ENCODE assay signal across 12 cellular contexts in genomic region chr6:43705996-43706395, GRCh38. TPM values are rescaled to one million over a fixed set of nuclear protein-coding genes. Genes with fewer than 3 reads are reported as not detected.
A peak's percentile ranks its signal among the peaks of the same experiment; 100 is the strongest.
DNase-seq lines count a peak whose midpoint lies in the region; ATAC-seq and TF ChIP-seq lines count a peak whose summit lies in the region.
"Had no signal": no experiment of that assay in that cellular context is flagged by ENCODE, and none has a peak within 500 bp of the region (broad histone marks: within the 10 kb centered on the region; RNA-seq: fewer than 3 reads in every experiment).

No MANE protein-coding gene starts in this region.

- POLR2A ChIA-PET in PC-3 (lab: Charles Lee; ENCODE audit: unreplicated experiment) (no interaction called here), A673 (lab: Charles Lee; ENCODE audit: low non-redundant PET) (no interaction called here)

- H3K9me3 ChIP-seq in PC-3 (ENCODE audit: low read length) = no peaks in the 10 kb centered on the region
- no peaks in the 10 kb centered on the region for H3K9me3 ChIP-seq in A673 (ENCODE audit: low read depth, low read length, poor library complexity, severe bottlenecking)

- intact Hi-C loops in PC-3 (cut with micrococcal nuclease) = no loop called here
- intact Hi-C loops in A673 (cut with micrococcal nuclease; ENCODE audit: unreplicated experiment) = no loop called here

- no peak overlapping the region for H3K4me3 ChIP-seq in PC-3 (ENCODE audit: low read length)
- no peak overlapping the region for H3K4me3 ChIP-seq in A673 (ENCODE audit: low read depth, low read length, poor library complexity, severe bottlenecking)

- no peak overlapping the region for H3K27ac ChIP-seq in PC-3 (ENCODE audit: low read length)
- no peak overlapping the region for H3K27ac ChIP-seq in A673 (ENCODE audit: low read depth, low read length, poor library complexity, severe bottlenecking)

- ATAC-seq in PC-3 = no peak

- no peaks in the 10 kb centered on the region for H3K79me2 ChIP-seq in PC-3 (ENCODE audit: low read length)

- no peak overlapping the region for H3K9ac ChIP-seq in PC-3 (ENCODE audit: low read length)

- H3K4me1 ChIP-seq in PC-3 (ENCODE audit: insufficient read depth, low read length) (peaks cover 37% of the 10 kb centered on the region), A673 (ENCODE audit: insufficient read depth, low read length, poor library complexity, severe bottlenecking) (peaks cover 36% of the 10 kb centered on the region)

- H3K9me2 ChIP-seq in PC-3 (replicated peaks; ENCODE audit: low read length) = no peaks in the 10 kb centered on the region

- peak; percentile 37 for DNase-seq in DMS 273 (lab: John Stamatoyannopoulos, UW; ENCODE audit: unreplicated experiment)
- DNase-seq in DMS 273 treated with DMSO at 0.1 percent for 48 hours (lab: John Stamatoyannopoulos, UW) = no peak
- no peak for DNase-seq in PC-3
- peak; percentile 70 for DNase-seq in fibroblast of peridontal ligament (ENCODE audit: extremely low read depth)
- DNase-seq in superior temporal gyrus (ENCODE audit: extremely low spot score) = peak; percentile 9
- no peak for DNase-seq in NCI-H1417 (lab: John Stamatoyannopoulos, UW)
- no peak for DNase-seq in A673 (ENCODE audit: low spot score)
- DNase-seq in activated naive CD4-positive, alpha-beta T cell treated with Interleukin-2 at 50 U/mL for 16 hours = no peak
- DNase-seq: 8988T; activated CD4-positive, CD25-positive, alpha-beta regulatory T cell; erythroblast; NCI-H748 treated with DMSO at 0.1 percent for 48 hours had no signal

- H3K4me2 ChIP-seq in PC-3 (ENCODE audit: low read length) = peak overlapping the region; percentile 75; the same call in 1 of the 2 replicates

- CTCF ChIA-PET in PC-3 (lab: Charles Lee) = no interaction called here
- CTCF ChIA-PET in A673 (lab: Charles Lee) = no interaction called here

- no peaks in the 10 kb centered on the region for H3K36me3 ChIP-seq in PC-3 (ENCODE audit: low read depth, low read length)
- no peaks in the 10 kb centered on the region for H3K36me3 ChIP-seq in A673 (ENCODE audit: insufficient read depth, low read length, poor library complexity, severe bottlenecking)

- H3K27me3 ChIP-seq in PC-3 (ENCODE audit: low read length) = no peaks in the 10 kb centered on the region
- H3K27me3 ChIP-seq in A673 (replicated peaks; ENCODE audit: insufficient read depth, low read depth, low read length, poor library complexity) = no peaks in the 10 kb centered on the region

- no peaks in the 10 kb centered on the region for H4K20me1 ChIP-seq in PC-3 (ENCODE audit: low read length)

- BruUV-seq in PC-3 (replicated peaks; lab: Mats Ljungman, UMichigan) (no TSS peak), A673 (replicated peaks; lab: Mats Ljungman, UMichigan) (no TSS peak)

- TF ChIP-seq CTCF in PC-3 (conservative IDR thresholded peaks at IDR 0.05; ENCODE audit: low read depth, low read length) = no peak
- TF ChIP-seq CTCF in A673 (conservative IDR thresholded peaks at IDR 0.05; ENCODE audit: low read depth, low read length) = no peak

- no peak overlapping the region for H2AFZ ChIP-seq in PC-3 (ENCODE audit: low read length)

- peaks cover 5% of the 10 kb centered on the region for H3F3A ChIP-seq in PC-3 (ENCODE audit: low read length, unreplicated experiment)

RNA-seq across cellular contexts. Expression of gene MRPS18A, which starts 18.4 kb away (rescaled TPM):
- total RNA-seq in PC-3 (2014; rRNA removed) = 91.5 and 105 TPM in 2 replicates
- total RNA-seq in A673 (2021) = 64.6 and 69.1 TPM in 2 replicates

Comparison
In these comparisons a context has a peak if more than half of its experiments do, and no peak if none do; other contexts are left out.
1. DNase-seq: peak in DMS 273 (single experiment), fibroblast of peridontal ligament (single experiment) and superior temporal gyrus (single experiment); none in DMS 273 treated with DMSO at 0.1 percent for 48 hours (single experiment), PC-3 (single experiment), NCI-H1417 (0 of 3), A673 (single experiment) and activated naive CD4-positive, alpha-beta T cell treated with Interleukin-2 at 50 U/mL for 16 hours (single experiment).